In genomic region chr1:114559356-114559755, GRCh38 we compare ENCODE assay signal across 17 cellular contexts. TPM values are rescaled to one million over a fixed set of nuclear protein-coding genes. Genes with fewer than 3 reads are reported as not detected.
A peak's percentile ranks its signal among the peaks of the same experiment; 100 is the strongest.
DNase-seq lines count a peak whose midpoint lies in the region; ATAC-seq lines count a peak whose summit lies in the region.
"Had no signal": no experiment of that assay in that cellular context is flagged by ENCODE, and none has a peak within 500 bp of the region (broad histone marks: within the 10 kb centered on the region; RNA-seq: fewer than 3 reads in every experiment).

No MANE protein-coding gene starts in this region.

- peaks cover 22 to 36% (median 32%) of the 10 kb centered on the region in 3 donors for H3K4me1 Mint-ChIP-seq in naive B cell
- H3K4me1 Mint-ChIP-seq in activated naive CD4-positive, alpha-beta T cell treated with anti-CD3 and anti-CD28 coated beads for 36 hours (ENCODE audit: low read depth) = no peaks in the 10 kb centered on the region
- H3K4me1 Mint-ChIP-seq in activated T-helper 1 cell treated with anti-CD3 and anti-CD28 coated beads, Interleukin-12 subunit alpha, Interleukin-12 subunit beta, Interleukin-2, Interleukin-4 antibody, amounts not matched to agents 30 ng/mL and 10 ng/mL and 1 ng/mL, durations not matched to agents 14 hours and 24 hours and 36 hours (ENCODE audit: low read depth) = no peaks in the 10 kb centered on the region
- H3K4me1 Mint-ChIP-seq: activated naive CD4-positive, alpha-beta T cell treated with anti-CD3 and anti-CD28 coated beads, Interleukin-2, amount 50 U/mL, for 24 hours had no signal

- H3K36me3 Mint-ChIP-seq in naive B cell = peaks cover 0 to 2% of the 10 kb centered on the region in 2 donors
- peaks cover 4% of the 10 kb centered on the region for H3K36me3 Mint-ChIP-seq in activated naive CD4-positive, alpha-beta T cell treated with anti-CD3 and anti-CD28 coated beads for 36 hours (ENCODE audit: low read depth)
- H3K36me3 Mint-ChIP-seq in activated T-helper 1 cell treated with anti-CD3 and anti-CD28 coated beads, Interleukin-12 subunit alpha, Interleukin-12 subunit beta, Interleukin-2, Interleukin-4 antibody, amounts not matched to agents 30 ng/mL and 10 ng/mL and 1 ng/mL, durations not matched to agents 14 hours and 24 hours and 36 hours (ENCODE audit: low read depth) = peaks cover 6% of the 10 kb centered on the region
- H3K36me3 Mint-ChIP-seq: activated naive CD4-positive, alpha-beta T cell treated with anti-CD3 and anti-CD28 coated beads, Interleukin-2, amount 50 U/mL, for 24 hours had no signal

- H3K27me3 Mint-ChIP-seq in naive B cell = no peaks in the 10 kb centered on the region
- H3K27me3 Mint-ChIP-seq in activated naive CD4-positive, alpha-beta T cell treated with anti-CD3 and anti-CD28 coated beads for 36 hours (ENCODE audit: low read depth) = no peaks in the 10 kb centered on the region
- H3K27me3 Mint-ChIP-seq in activated T-helper 1 cell treated with anti-CD3 and anti-CD28 coated beads, Interleukin-12 subunit alpha, Interleukin-12 subunit beta, Interleukin-2, Interleukin-4 antibody, amounts not matched to agents 30 ng/mL and 10 ng/mL and 1 ng/mL, durations not matched to agents 14 hours and 24 hours and 36 hours (ENCODE audit: insufficient read depth) = no peaks in the 10 kb centered on the region
- H3K27me3 Mint-ChIP-seq: activated naive CD4-positive, alpha-beta T cell treated with anti-CD3 and anti-CD28 coated beads, Interleukin-2, amount 50 U/mL, for 24 hours had no signal

- peak overlapping the region in 4 of 6 donors; percentile 84 to 95 (median 90) for H3K27ac Mint-ChIP-seq in naive B cell
- no peak overlapping the region for H3K27ac Mint-ChIP-seq in activated naive CD4-positive, alpha-beta T cell treated with anti-CD3 and anti-CD28 coated beads for 36 hours
- H3K27ac Mint-ChIP-seq in activated T-helper 1 cell treated with anti-CD3 and anti-CD28 coated beads, Interleukin-12 subunit alpha, Interleukin-12 subunit beta, Interleukin-2, Interleukin-4 antibody, amounts not matched to agents 30 ng/mL and 10 ng/mL and 1 ng/mL, durations not matched to agents 14 hours and 24 hours and 36 hours = no peak overlapping the region
- H3K27ac Mint-ChIP-seq: activated naive CD4-positive, alpha-beta T cell treated with anti-CD3 and anti-CD28 coated beads, Interleukin-2, amount 50 U/mL, for 24 hours; T-helper 1 cell treated with Interleukin-12 subunit alpha and Interleukin-12 subunit beta and Interleukin-4 antibody, amounts not matched to agents 30 μg/mL and 1 μg/mL, for 36 hours had no signal

- peak overlapping the region in 7 of 8 donors; percentile 6 to 65 (median 43) for H3K4me3 Mint-ChIP-seq in naive B cell
- H3K4me3 Mint-ChIP-seq in activated naive CD4-positive, alpha-beta T cell treated with anti-CD3 and anti-CD28 coated beads for 36 hours = no peak overlapping the region
- H3K4me3 Mint-ChIP-seq in activated T-helper 1 cell treated with anti-CD3 and anti-CD28 coated beads, Interleukin-12 subunit alpha, Interleukin-12 subunit beta, Interleukin-2, Interleukin-4 antibody, amounts not matched to agents 30 ng/mL and 10 ng/mL and 1 ng/mL, durations not matched to agents 14 hours and 24 hours and 36 hours = no peak overlapping the region
- H3K4me3 Mint-ChIP-seq: activated naive CD4-positive, alpha-beta T cell treated with anti-CD3 and anti-CD28 coated beads, Interleukin-2, amount 50 U/mL, for 24 hours; T-helper 1 cell treated with Interleukin-12 subunit alpha and Interleukin-12 subunit beta and Interleukin-4 antibody, amounts not matched to agents 30 μg/mL and 1 μg/mL, for 36 hours had no signal

- CTCF ChIA-PET in activated naive CD4-positive, alpha-beta T cell treated with anti-CD3 and anti-CD28 coated beads for 36 hours (lab: Charles Lee) = interaction anchor here (0.6 to 3.1 kb wide), 4 partner anchors 108 to 257 kb away, joined by 4 to 19 read pairs (median 5); no protein-coding TSS in a partner anchor

- H3K9me3 Mint-ChIP-seq in naive B cell = no peaks in the 10 kb centered on the region
- H3K9me3 Mint-ChIP-seq in activated naive CD4-positive, alpha-beta T cell treated with anti-CD3 and anti-CD28 coated beads for 36 hours = no peaks in the 10 kb centered on the region
- H3K9me3 Mint-ChIP-seq in activated T-helper 1 cell treated with anti-CD3 and anti-CD28 coated beads, Interleukin-12 subunit alpha, Interleukin-12 subunit beta, Interleukin-2, Interleukin-4 antibody, amounts not matched to agents 30 ng/mL and 10 ng/mL and 1 ng/mL, durations not matched to agents 14 hours and 24 hours and 36 hours = no peaks in the 10 kb centered on the region
- H3K9me3 Mint-ChIP-seq: activated naive CD4-positive, alpha-beta T cell treated with anti-CD3 and anti-CD28 coated beads, Interleukin-2, amount 50 U/mL, for 24 hours; T-helper 1 cell treated with Interleukin-12 subunit alpha and Interleukin-12 subunit beta and Interleukin-4 antibody, amounts not matched to agents 30 μg/mL and 1 μg/mL, for 36 hours had no signal

- DNase-seq in MV-4-11 (lab: John Stamatoyannopoulos, UW) = peak; percentile 83
- peak; percentile 41 for DNase-seq in naive B cell
- no peak for DNase-seq in activated naive CD4-positive, alpha-beta T cell treated with anti-CD3 and anti-CD28 coated beads for 36 hours
- no peak for DNase-seq in NCI-H2081 treated with DMSO at 0.1 percent for 48 hours (lab: John Stamatoyannopoulos, UW)
- no peak for DNase-seq in activated T-helper 1 cell treated with anti-CD3 and anti-CD28 coated beads, Interleukin-12 subunit alpha, Interleukin-12 subunit beta, Interleukin-2, Interleukin-4 antibody, amounts not matched to agents 30 ng/mL and 10 ng/mL and 1 ng/mL, durations not matched to agents 14 hours and 24 hours and 36 hours (ENCODE audit: low spot score)
- no peak for DNase-seq in NK-92 treated with Interleukin-12 subunit alpha and Interleukin-12 subunit beta, amount 100 ng/mL, for 24 hours (lab: John Stamatoyannopoulos, UW)
- DNase-seq: activated CD8-positive, alpha-beta memory T cell treated with anti-CD3 and anti-CD28 coated beads, Interleukin-2, amount 50 U/mL, for 48 hours; body of pancreas; dorsolateral prefrontal cortex; esophagus squamous epithelium; NCI-H2081; NCI-H526; right cardiac atrium had no signal

- intact Hi-C loops in activated naive CD4-positive, alpha-beta T cell treated with anti-CD3 and anti-CD28 coated beads for 36 hours (cut with micrococcal nuclease) = loop anchor here (2.0 to 5.0 kb wide), 2 partner anchors 49 to 582 kb away; partner anchors contain the start of genes OLFML3 and TRIM33
- intact Hi-C loops in activated T-helper 1 cell treated with anti-CD3 and anti-CD28 coated beads, Interleukin-12 subunit alpha, Interleukin-12 subunit beta, Interleukin-2, Interleukin-4 antibody, amounts not matched to agents 30 ng/mL and 10 ng/mL and 1 ng/mL, durations not matched to agents 14 hours and 24 hours and 36 hours (cut with micrococcal nuclease) = no loop called here

- ATAC-seq in GM18868 (IDR thresholded peaks at IDR 0.05; ENCODE audit: unreplicated experiment) (peak; percentile 84), HG02678 (IDR thresholded peaks at IDR 0.05; ENCODE audit: unreplicated experiment) (peak; percentile 47), naive B cell (ENCODE audit: low read depth in 2 of 2) (peak; percentile 92 to 95)
- ATAC-seq: body of pancreas, right cardiac atrium had no signal

RNA-seq across cellular contexts. Expression of gene BCAS2, which starts 22.1 kb away (rescaled TPM):
- 100 to 1,000 TPM in 4 of 6 donors, 10 to 100 TPM in 2; 97.3 to 160 (median 115) TPM for polyA plus RNA-seq in naive B cell (ENCODE audit: low read depth in 6 of 6)
- 10 to 100 TPM; 46.5 to 48.0 TPM for total RNA-seq in activated naive CD4-positive, alpha-beta T cell treated with anti-CD3 and anti-CD28 coated beads for 36 hours
- 61.9 and 63.0 TPM in 2 replicates for total RNA-seq in activated T-helper 1 cell treated with anti-CD3 and anti-CD28 coated beads, Interleukin-12 subunit alpha, Interleukin-12 subunit beta, Interleukin-2, Interleukin-4 antibody, amounts not matched to agents 30 ng/mL and 10 ng/mL and 1 ng/mL, durations not matched to agents 14 hours and 24 hours and 36 hours

RNA-seq across cellular contexts. Expression of gene TRIM33, which starts 48.4 kb away (rescaled TPM):
- polyA plus RNA-seq in naive B cell (ENCODE audit: low read depth in 6 of 6) = 10 to 100 TPM; 35.8 to 52.9 (median 46.6) TPM
- 10 to 100 TPM; 23.1 to 25.0 TPM for total RNA-seq in activated naive CD4-positive, alpha-beta T cell treated with anti-CD3 and anti-CD28 coated beads for 36 hours
- 39.2 and 41.7 TPM in 2 replicates for total RNA-seq in activated T-helper 1 cell treated with anti-CD3 and anti-CD28 coated beads, Interleukin-12 subunit alpha, Interleukin-12 subunit beta, Interleukin-2, Interleukin-4 antibody, amounts not matched to agents 30 ng/mL and 10 ng/mL and 1 ng/mL, durations not matched to agents 14 hours and 24 hours and 36 hours

Comparison
In these comparisons a context has a peak if more than half of its experiments do, and no peak if none do; other contexts are left out.
1. DNase-seq: peak in MV-4-11 (single experiment) and naive B cell (single experiment); none in activated naive CD4-positive, alpha-beta T cell treated with anti-CD3 and anti-CD28 coated beads for 36 hours (single experiment), NCI-H2081 treated with DMSO at 0.1 percent for 48 hours (single experiment), activated T-helper 1 cell treated with anti-CD3 and anti-CD28 coated beads, Interleukin-12 subunit alpha, Interleukin-12 subunit beta, Interleukin-2, Interleukin-4 antibody, amounts not matched to agents 30 ng/mL and 10 ng/mL and 1 ng/mL, durations not matched to agents 14 hours and 24 hours and 36 hours (single experiment) and NK-92 treated with Interleukin-12 subunit alpha and Interleukin-12 subunit beta, amount 100 ng/mL, for 24 hours (single experiment).
2. H3K27ac Mint-ChIP-seq: peak in naive B cell (4 of 6); none in activated naive CD4-positive, alpha-beta T cell treated with anti-CD3 and anti-CD28 coated beads for 36 hours (single experiment) and activated T-helper 1 cell treated with anti-CD3 and anti-CD28 coated beads, Interleukin-12 subunit alpha, Interleukin-12 subunit beta, Interleukin-2, Interleukin-4 antibody, amounts not matched to agents 30 ng/mL and 10 ng/mL and 1 ng/mL, durations not matched to agents 14 hours and 24 hours and 36 hours (single experiment).
3. H3K4me3 Mint-ChIP-seq: peak in naive B cell (7 of 8); none in activated naive CD4-positive, alpha-beta T cell treated with anti-CD3 and anti-CD28 coated beads for 36 hours (single experiment) and activated T-helper 1 cell treated with anti-CD3 and anti-CD28 coated beads, Interleukin-12 subunit alpha, Interleukin-12 subunit beta, Interleukin-2, Interleukin-4 antibody, amounts not matched to agents 30 ng/mL and 10 ng/mL and 1 ng/mL, durations not matched to agents 14 hours and 24 hours and 36 hours (single experiment).
4. Peak in every context shown above with its lines, with median percentiles within 50 percentile points of each other: ATAC-seq.